ENCODE assay signal across 7 cellular contexts in genomic region chr6:5205877-5206840, GRCh38. TPM values are rescaled to one million over a fixed set of nuclear protein-coding genes. Genes with fewer than 3 reads are reported as not detected.
DNase-seq lines count a peak whose midpoint lies in the region; ATAC-seq and TF ChIP-seq lines count a peak whose summit lies in the region.

No MANE protein-coding gene starts in this region.

- TF ChIP-seq CTCF in adrenal gland (IDR thresholded peaks at IDR 0.05) (no peak), right atrium auricular region (IDR thresholded peaks at IDR 0.05) (no peak)

- intact Hi-C loops in adrenal gland (cut with DNase I), result loop anchor here in 1 of 2 donors (10.0 kb wide), 1 partner anchor 61 kb away; no protein-coding TSS in a partner anchor

- H3K4me1 ChIP-seq in adrenal gland (replicated peaks in 1 of 2) (peaks cover 13 to 22% of the 10 kb centered on the region in 2 donors), right atrium auricular region (peaks cover 0 to 62% of the 10 kb centered on the region in 2 donors)

- H3K9me3 ChIP-seq in adrenal gland (replicated peaks in 1 of 3), result no peaks in the 10 kb centered on the region
- no peaks in the 10 kb centered on the region for H3K9me3 ChIP-seq in right atrium auricular region

- ATAC-seq in HG02973 (IDR thresholded peaks at IDR 0.05; ENCODE audit: unreplicated experiment), result no peak
- ATAC-seq in GM18520 (IDR thresholded peaks at IDR 0.05; ENCODE audit: unreplicated experiment), result no peak

- peak overlapping the region in 4 of 5 donors; percentile 54 to 80 (median 68) for H3K27ac ChIP-seq in adrenal gland
- peak overlapping the region; percentile 86 for H3K27ac ChIP-seq in right atrium auricular region

- H3K36me3 ChIP-seq in adrenal gland (replicated peaks in 1 of 2) (no peaks in the 10 kb centered on the region), right atrium auricular region (no peaks in the 10 kb centered on the region)

- DNase-seq in Kasumi-1 (lab: John Stamatoyannopoulos, UW) (peak; percentile 72 to 85), adrenal gland (peak; percentile 54 to 86 (median 66)), right atrium auricular region (ENCODE audit: low spot score) (peak; percentile 86), smooth muscle cell of the brain vasculature (ENCODE audit: low read depth, low spot score) (peak; percentile 57)
- no peak for DNase-seq in stimulated activated CD4-positive, alpha-beta T cell treated with anti-CD3 and anti-CD28 coated beads, Interleukin-4, amount 100 ng/mL, for 4 hours

- WGBS in adrenal gland, 4 donors, result 27% methylated on average over 6 of the region's 6 CpGs

- H3K4me3 ChIP-seq in adrenal gland, result no peak overlapping the region
- no peak overlapping the region for H3K4me3 ChIP-seq in right atrium auricular region

- no peaks in the 10 kb centered on the region for H3K27me3 ChIP-seq in adrenal gland
- H3K27me3 ChIP-seq in right atrium auricular region, result no peaks in the 10 kb centered on the region

- TF ChIP-seq POLR2A in adrenal gland (IDR thresholded peaks at IDR 0.05), result no peak

RNA-seq across cellular contexts. Expression of gene LYRM4, which starts 54.6 kb away (rescaled TPM):
- total RNA-seq in adrenal gland (10 to 100 TPM; 24.5 to 43.7 (median 30.9) TPM), right atrium auricular region (10 to 100 TPM; 19.1 to 22.5 TPM)
- 10 to 100 TPM; 16.1 to 29.8 (median 26.2) TPM for polyA plus RNA-seq in adrenal gland

RNA-seq across cellular contexts. Expression of gene FARS2, which starts 55.2 kb away (rescaled TPM):
- 10 to 100 TPM; 18.3 to 28.4 (median 19.8) TPM for total RNA-seq in adrenal gland
- 10 to 100 TPM in 1 of 3 donors, 1 to 10 TPM in 2; 7.2 to 23.1 (median 7.9) TPM for polyA plus RNA-seq in adrenal gland
- total RNA-seq in right atrium auricular region, result 10 to 100 TPM in 1 of 2 donors, 1 to 10 TPM in 1; 9.4 to 15.0 TPM

Comparison
In these comparisons a context has a peak if more than half of its experiments do, and no peak if none do; other contexts are left out.
1. DNase-seq: peak in Kasumi-1 (2 of 2), adrenal gland (7 of 7), right atrium auricular region (single experiment) and smooth muscle cell of the brain vasculature (single experiment); none in stimulated activated CD4-positive, alpha-beta T cell treated with anti-CD3 and anti-CD28 coated beads, Interleukin-4, amount 100 ng/mL, for 4 hours (0 of 2).